8 cellular contexts compared by ENCODE assay signal in the genomic region with DNA sequence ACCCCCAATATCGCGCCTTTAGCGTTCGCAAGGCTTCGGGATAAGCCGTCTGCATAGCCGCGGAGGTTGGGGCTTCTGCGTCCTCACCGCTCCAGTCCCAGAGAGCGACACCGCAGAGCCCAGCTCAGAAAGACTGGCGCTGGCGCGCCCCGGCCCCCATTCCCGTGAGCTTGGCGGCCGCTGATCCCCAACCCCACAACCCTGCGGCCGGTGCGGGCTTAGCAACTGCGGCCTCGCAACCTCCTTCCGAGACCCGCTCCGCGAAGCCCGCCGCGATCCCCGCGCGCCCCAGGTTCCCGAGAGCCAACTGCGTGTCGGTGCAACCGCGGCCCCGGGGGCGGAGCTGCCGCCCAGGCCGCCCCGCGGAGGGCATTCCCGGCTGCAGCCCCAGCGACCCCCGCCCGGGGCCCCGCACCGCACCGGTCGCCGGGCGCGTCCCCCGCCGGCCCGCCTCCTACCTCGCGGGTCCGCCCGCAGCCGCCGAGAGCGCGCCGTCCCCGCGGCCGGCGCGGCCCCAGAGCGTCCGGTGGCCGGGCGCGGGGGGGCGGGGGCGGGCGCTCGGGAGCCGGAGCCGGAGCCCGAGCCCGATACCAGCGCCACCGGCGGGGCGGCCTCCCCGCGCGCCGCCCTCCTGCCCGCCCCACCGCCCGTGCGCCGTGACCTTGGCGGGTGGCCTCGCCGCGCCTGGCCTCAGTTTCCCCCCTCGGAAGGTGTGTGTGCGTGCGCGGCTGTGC.
DNase-seq lines count a peak whose midpoint lies in the region; ATAC-seq and TF ChIP-seq lines count a peak whose summit lies in the region.

No MANE protein-coding gene starts in this region.

- no peak overlapping the region for H2AFZ ChIP-seq in OCI-LY3 (ENCODE audit: low read depth, low read length)

- H3K27me3 ChIP-seq in OCI-LY3 (ENCODE audit: low read depth, low read length) (no peaks in the 10 kb centered on the region), colonic mucosa (no peaks in the 10 kb centered on the region), aorta (ENCODE audit: control insufficient read depth in 1 of 2, insufficient read depth in 2 of 2, low read length in 1 of 2) (no peaks in the 10 kb centered on the region)

- peak overlapping the region; percentile 90 for H3K4me3 ChIP-seq in OCI-LY3 (ENCODE audit: low read length)
- H3K4me3 ChIP-seq in colonic mucosa: peak overlapping the region; percentile 62
- H3K4me3 ChIP-seq in mesodermal cell (ENCODE audit: extremely low read depth, insufficient read depth, low read length, poor library complexity, severe bottlenecking): peak overlapping the region; percentile 55
- H3K4me3 ChIP-seq in aorta (ENCODE audit: low read length in 2 of 2): peak overlapping the region; percentile 65 to 71

- H3K36me3 ChIP-seq in OCI-LY3 (replicated peaks; ENCODE audit: low read depth, low read length) (peaks cover 45% of the 10 kb centered on the region), colonic mucosa (no peaks in the 10 kb centered on the region), mesodermal cell (ENCODE audit: control insufficient read depth, insufficient read depth, low read length) (no peaks in the 10 kb centered on the region), aorta (ENCODE audit: control insufficient read depth in 1 of 2, insufficient read depth in 2 of 2, low read length in 1 of 2) (no peaks in the 10 kb centered on the region)

- intact Hi-C loops in colonic mucosa (cut with DNase I) (no loop called here), aorta (cut with DNase I) (no loop called here)

- H3K27me3 Mint-ChIP-seq in stimulated activated naive CD8-positive, alpha-beta T cell treated with anti-CD3 and anti-CD28 coated beads, Interleukin-15, Interleukin-2, amounts not matched to agents 100 ng/mL and 50 ng/mL, for 24 hours: no peaks in the 10 kb centered on the region

- H3K9ac ChIP-seq in OCI-LY3 (ENCODE audit: low read length) (peak overlapping the region; percentile 82), colonic mucosa (ENCODE audit: low read depth in 2 of 2, low read length in 2 of 2) (peak overlapping the region; percentile 87 to 96)

- DNase-seq in stimulated activated naive CD8-positive, alpha-beta T cell treated with anti-CD3 and anti-CD28 coated beads, Interleukin-15, Interleukin-2, amounts not matched to agents 100 U/mL and 50 U/mL, for 24 hours: no peak
- DNase-seq in colonic mucosa (peak; percentile 32), aorta (peak; percentile 66 to 82), COLO829 (ENCODE audit: low spot score) (no peak)

- H3K36me3 Mint-ChIP-seq in stimulated activated naive CD8-positive, alpha-beta T cell treated with anti-CD3 and anti-CD28 coated beads, Interleukin-15, Interleukin-2, amounts not matched to agents 100 ng/mL and 50 ng/mL, for 24 hours (ENCODE audit: low read depth): peaks cover 20% of the 10 kb centered on the region

- H3K9me3 Mint-ChIP-seq in stimulated activated naive CD8-positive, alpha-beta T cell treated with anti-CD3 and anti-CD28 coated beads, Interleukin-15, Interleukin-2, amounts not matched to agents 100 ng/mL and 50 ng/mL, for 24 hours: no peaks in the 10 kb centered on the region

- H3K4me3 Mint-ChIP-seq in stimulated activated naive CD8-positive, alpha-beta T cell treated with anti-CD3 and anti-CD28 coated beads, Interleukin-15, Interleukin-2, amounts not matched to agents 100 ng/mL and 50 ng/mL, for 24 hours: peak overlapping the region; percentile 93

- ATAC-seq in stimulated activated naive CD8-positive, alpha-beta T cell treated with anti-CD3 and anti-CD28 coated beads, Interleukin-15, Interleukin-2, amounts not matched to agents 100 U/mL and 50 U/mL, for 24 hours: no peak
- ATAC-seq in aorta (ENCODE audit: low FRiP score): peak; percentile 2
- no peak for ATAC-seq in GM18519 (IDR thresholded peaks at IDR 0.05; ENCODE audit: low FRiP score, unreplicated experiment)

- peaks cover 61% of the 10 kb centered on the region for H3K4me1 Mint-ChIP-seq in stimulated activated naive CD8-positive, alpha-beta T cell treated with anti-CD3 and anti-CD28 coated beads, Interleukin-15, Interleukin-2, amounts not matched to agents 100 ng/mL and 50 ng/mL, for 24 hours (ENCODE audit: low read depth)

- TF ChIP-seq CTCF in OCI-LY3 (IDR thresholded peaks at IDR 0.05; ENCODE audit: low read depth, low read length): no peak
- TF ChIP-seq CTCF in colonic mucosa (IDR thresholded peaks at IDR 0.05): no peak

- peaks cover 93% of the 10 kb centered on the region for H4K20me1 ChIP-seq in OCI-LY3 (ENCODE audit: insufficient read depth, low read length)

- H3K4me1 ChIP-seq in OCI-LY3 (ENCODE audit: low read length) (peaks cover 44% of the 10 kb centered on the region), colonic mucosa (no peaks in the 10 kb centered on the region), mesodermal cell (ENCODE audit: control insufficient read depth, insufficient read depth, low read length, poor library complexity, severe bottlenecking) (peaks cover 27% of the 10 kb centered on the region), aorta (ENCODE audit: control insufficient read depth in 1 of 2, insufficient read depth in 2 of 2, low read length in 2 of 2) (no peaks in the 10 kb centered on the region)

- peak overlapping the region; percentile 99 for H3K4me2 ChIP-seq in OCI-LY3 (ENCODE audit: low read length)

- peaks cover 99% of the 10 kb centered on the region for H3K79me2 ChIP-seq in OCI-LY3 (ENCODE audit: low read length)

- H3K9me3 ChIP-seq in OCI-LY3 (ENCODE audit: insufficient read depth, low read length): no peaks in the 10 kb centered on the region
- H3K9me3 ChIP-seq in colonic mucosa: no peaks in the 10 kb centered on the region
- H3K9me3 ChIP-seq in mesodermal cell (ENCODE audit: control insufficient read depth, low read length): no peaks in the 10 kb centered on the region
- H3K9me3 ChIP-seq in aorta (ENCODE audit: control insufficient read depth, low read length): no peaks in the 10 kb centered on the region

- no peak overlapping the region for H3K27ac Mint-ChIP-seq in stimulated activated naive CD8-positive, alpha-beta T cell treated with anti-CD3 and anti-CD28 coated beads, Interleukin-15, Interleukin-2, amounts not matched to agents 100 ng/mL and 50 ng/mL, for 24 hours

- WGBS in mesodermal cell (ENCODE audit: insufficient coverage in 2 of 2), 2 experiments: 0 to 1% methylated on average over 55 to 71 of the region's 107 CpGs
- 1% methylated on average over 57 to 107 of the region's 107 CpGs for WGBS in aorta, 2 donors

- H3K27ac ChIP-seq in OCI-LY3 (ENCODE audit: low read length): no peak overlapping the region
- H3K27ac ChIP-seq in colonic mucosa: peak overlapping the region; percentile 86
- H3K27ac ChIP-seq in mesodermal cell (ENCODE audit: low read depth, low read length, severe bottlenecking): peak overlapping the region; percentile 36
- H3K27ac ChIP-seq in aorta (ENCODE audit: low read depth in 1 of 2, low read length in 2 of 2): peak overlapping the region in 1 of 2 donors; percentile 86

Comparison
In these comparisons a context has a peak if more than half of its experiments do, and no peak if none do; other contexts are left out.
1. DNase-seq: peak in colonic mucosa (single experiment) and aorta (2 of 2); none in stimulated activated naive CD8-positive, alpha-beta T cell treated with anti-CD3 and anti-CD28 coated beads, Interleukin-15, Interleukin-2, amounts not matched to agents 100 U/mL and 50 U/mL, for 24 hours (single experiment) and COLO829 (single experiment).
2. Peak in every context shown above with its lines, with median percentiles within 50 percentile points of each other: H3K4me3 ChIP-seq.